13 cellular contexts compared by ENCODE assay signal in the genomic region with DNA sequence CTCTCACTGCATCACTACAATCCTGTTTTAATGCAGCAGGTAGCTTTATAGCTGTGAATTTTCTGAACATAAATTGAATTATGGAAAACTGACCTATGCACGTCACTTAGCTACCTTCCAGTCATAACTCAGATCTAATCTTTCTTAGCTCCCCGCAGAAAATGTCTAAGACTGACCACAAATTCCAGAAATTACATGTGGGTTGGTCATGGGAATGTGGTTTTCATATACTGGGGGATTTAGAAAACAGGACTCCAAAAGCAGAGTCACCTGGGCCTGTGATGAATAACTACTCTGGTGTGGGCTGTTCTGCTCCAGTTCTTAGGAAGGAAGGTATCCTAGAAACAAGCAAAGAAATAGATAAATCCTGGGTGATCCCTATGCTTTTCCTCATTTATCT.
DNase-seq lines count a peak whose midpoint lies in the region; ATAC-seq and TF ChIP-seq lines count a peak whose summit lies in the region.
"Had no signal": no experiment of that assay in that cellular context is flagged by ENCODE, and none has a peak within 500 bp of the region (broad histone marks: within the 10 kb centered on the region; RNA-seq: fewer than 3 reads in every experiment).

No MANE protein-coding gene starts in this region.

- ATAC-seq in GM18505 (IDR thresholded peaks at IDR 0.05; ENCODE audit: unreplicated experiment) = no peak
- no peak for ATAC-seq in HG02798 (IDR thresholded peaks at IDR 0.05; ENCODE audit: poor library complexity, unreplicated experiment)
- ATAC-seq in GM19452 (IDR thresholded peaks at IDR 0.05; ENCODE audit: unreplicated experiment) = no peak
- ATAC-seq: lower lobe of right lung had no signal

- no peak for TF ChIP-seq POLR2A in GM18505 (IDR thresholded peaks at IDR 0.05; ENCODE audit: borderline replicate concordance, extremely low read depth, insufficient read depth, insufficient read length)

- DNase-seq in HK-2 (ENCODE audit: unreplicated experiment) = peak; percentile 39
- peak; percentile 59 to 64 for DNase-seq in SW 1271 (lab: John Stamatoyannopoulos, UW)
- DNase-seq in fibroblast of the conjunctiva (ENCODE audit: low read depth) = peak; percentile 1
- peak; percentile 39 for DNase-seq in smooth muscle cell of the brain vasculature (ENCODE audit: low read depth, low spot score)
- DNase-seq in C1 segment of cervical spinal cord (lab: John Stamatoyannopoulos, UW) = no peak
- DNase-seq: activated CD4-positive, alpha-beta T cell treated with anti-CD3 and anti-CD28 coated beads, Interleukin-2, amount 50 U/mL, for 4 hours; activated gamma-delta T cell; DMS53; lower lobe of right lung; NCI-H774 had no signal

Comparison
In these comparisons a context has a peak if more than half of its experiments do, and no peak if none do; other contexts are left out.
1. DNase-seq: peak in HK-2 (single experiment), SW 1271 (2 of 2), fibroblast of the conjunctiva (single experiment) and smooth muscle cell of the brain vasculature (single experiment); none in C1 segment of cervical spinal cord (0 of 14).